12 cellular contexts compared by ENCODE assay signal in the genomic region with DNA sequence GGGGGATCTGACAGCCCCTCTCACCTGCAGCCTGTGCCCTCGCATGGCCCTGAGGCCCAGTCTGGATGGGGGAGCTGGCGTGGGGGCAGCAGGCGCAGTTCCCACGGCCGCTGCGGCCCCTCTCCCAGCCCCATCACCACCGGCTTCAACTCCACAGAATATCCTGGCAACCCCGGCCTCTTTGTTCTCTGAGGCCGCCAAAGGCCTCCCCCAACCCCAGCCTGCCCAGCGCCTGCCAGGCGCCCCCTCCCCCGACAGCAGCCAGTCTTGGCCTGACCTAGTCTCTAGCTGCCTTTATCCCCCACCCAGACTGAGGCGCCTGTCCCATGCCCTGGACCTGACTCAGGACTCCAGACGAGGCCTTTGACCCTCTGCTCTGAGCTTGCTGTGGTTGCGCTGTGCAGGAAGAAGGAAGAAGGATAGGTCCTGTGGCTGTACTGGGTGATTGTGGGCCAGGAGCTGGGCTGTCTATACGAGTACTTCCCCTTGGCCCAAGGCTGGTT. TPM values are rescaled to one million over a fixed set of nuclear protein-coding genes. Genes with fewer than 3 reads are reported as not detected.
DNase-seq lines count a peak whose midpoint lies in the region; ATAC-seq lines count a peak whose summit lies in the region.
"Had no signal": no experiment of that assay in that cellular context is flagged by ENCODE, and none has a peak within 500 bp of the region (broad histone marks: within the 10 kb centered on the region; RNA-seq: fewer than 3 reads in every experiment).

No MANE protein-coding gene starts in this region.

- peak overlapping the region; percentile 50 to 84 (median 72) for H3K9ac ChIP-seq in skeletal muscle tissue (ENCODE audit: low read depth in 1 of 3, low read length in 3 of 3)

- no peaks in the 10 kb centered on the region for H3K36me3 Mint-ChIP-seq in IgD-negative memory B cell

- no peaks in the 10 kb centered on the region for H3K9me3 ChIP-seq in skeletal muscle tissue (ENCODE audit: control insufficient read depth in 3 of 3, low read length in 3 of 3)

- no peaks in the 10 kb centered on the region for H3K27me3 ChIP-seq in skeletal muscle tissue (ENCODE audit: control insufficient read depth in 3 of 3, insufficient read depth in 3 of 3, low read length in 3 of 3)

- DNase-seq in left colon (no peak), dermis blood vessel endothelial cell (no peak), globus pallidus (ENCODE audit: low spot score) (no peak), EL (no peak)
- no peak for DNase-seq in activated CD4-positive, alpha-beta T cell treated with anti-CD3 and anti-CD28 coated beads, Interleukin-2, amount 50 U/mL, for 48 hours
- DNase-seq: amniotic stem cell; CD8-positive, alpha-beta T cell; NCI-H1694 treated with DMSO at 0.1 percent for 48 hours had no signal

- H3K27ac Mint-ChIP-seq in IgD-negative memory B cell = peak overlapping the region; percentile 36 to 84 (median 54)
- H3K27ac Mint-ChIP-seq: T-helper 1 cell treated with Interleukin-12 subunit alpha and Interleukin-12 subunit beta and Interleukin-4 antibody, amounts not matched to agents 30 μg/mL and 1 μg/mL, for 36 hours had no signal

- peak overlapping the region in 1 of 3 donors; percentile 29 for H3K4me3 ChIP-seq in skeletal muscle tissue (ENCODE audit: low read length in 3 of 3)

- H3K9me3 Mint-ChIP-seq in IgD-negative memory B cell = no peaks in the 10 kb centered on the region
- H3K9me3 Mint-ChIP-seq: CD8-positive, alpha-beta T cell; T-helper 1 cell treated with Interleukin-12 subunit alpha and Interleukin-12 subunit beta and Interleukin-4 antibody, amounts not matched to agents 30 μg/mL and 1 μg/mL, for 36 hours had no signal

- H3K27me3 Mint-ChIP-seq in IgD-negative memory B cell = no peaks in the 10 kb centered on the region

- intact Hi-C loops in left colon (cut with DNase I, micrococcal nuclease) = no loop called here

- peaks cover 5 to 19% (median 15%) of the 10 kb centered on the region in 3 donors for H3K36me3 ChIP-seq in skeletal muscle tissue (ENCODE audit: control insufficient read depth in 3 of 3, insufficient read depth in 3 of 3, low read length in 3 of 3)

- H3K4me1 ChIP-seq in skeletal muscle tissue (ENCODE audit: control insufficient read depth in 3 of 3, insufficient read depth in 3 of 3, low read length in 3 of 3) = peaks cover 83 to 95% (median 85%) of the 10 kb centered on the region in 3 donors

- peak overlapping the region in 1 of 4 donors; percentile 63 for H3K4me3 Mint-ChIP-seq in IgD-negative memory B cell
- H3K4me3 Mint-ChIP-seq: CD8-positive, alpha-beta T cell; T-helper 1 cell treated with Interleukin-12 subunit alpha and Interleukin-12 subunit beta and Interleukin-4 antibody, amounts not matched to agents 30 μg/mL and 1 μg/mL, for 36 hours had no signal

- peaks cover 29 to 44% (median 44%) of the 10 kb centered on the region in 3 donors for H3K4me1 Mint-ChIP-seq in IgD-negative memory B cell

- peak; percentile 14 for ATAC-seq in left colon
- ATAC-seq: CD8-positive, alpha-beta T cell had no signal

- H3K27ac ChIP-seq in angular gyrus (ENCODE audit: low read depth, low read length) = peak overlapping the region; percentile 86
- peak overlapping the region; percentile 96 for H3K27ac ChIP-seq in skeletal muscle tissue (ENCODE audit: low read depth, low read length)

RNA-seq across cellular contexts. Expression of a gene that starts 38.8 kb away (rescaled TPM):
- 447 TPM for polyA plus RNA-seq in IgD-negative memory B cell
- total RNA-seq in left colon = 10 to 100 TPM; 28.2 to 30.2 TPM
- 66.8 TPM for total RNA-seq in skeletal muscle tissue
- total RNA-seq in dermis blood vessel endothelial cell = 29.6 and 36.1 TPM in 2 replicates
